15 cellular contexts compared by ENCODE assay signal in genomic region chr5:149177339-149177843, GRCh38. TPM values are rescaled to one million over a fixed set of nuclear protein-coding genes. Genes with fewer than 3 reads are reported as not detected.
A peak's percentile ranks its signal among the peaks of the same experiment; 100 is the strongest.
DNase-seq lines count a peak whose midpoint lies in the region; ATAC-seq and TF ChIP-seq lines count a peak whose summit lies in the region.
"Had no signal": no experiment of that assay in that cellular context is flagged by ENCODE, and none has a peak within 500 bp of the region (broad histone marks: within the 10 kb centered on the region; RNA-seq: fewer than 3 reads in every experiment).

No MANE protein-coding gene starts in this region.

- H3K36me3 ChIP-seq in heart left ventricle (no peaks in the 10 kb centered on the region), esophagus muscularis mucosa (no peaks in the 10 kb centered on the region)
- H3K36me3 ChIP-seq: BLaER1 had no signal

- H3K9me3 ChIP-seq in heart left ventricle: no peaks in the 10 kb centered on the region
- no peaks in the 10 kb centered on the region for H3K9me3 ChIP-seq in right cardiac atrium (ENCODE audit: control insufficient read depth, low read length)
- no peaks in the 10 kb centered on the region for H3K9me3 ChIP-seq in esophagus muscularis mucosa
- H3K9me3 ChIP-seq: BLaER1 had no signal

- H3K27ac ChIP-seq in heart left ventricle: peak overlapping the region in 10 of 12 donors; percentile 31 to 90 (median 84)
- peak overlapping the region; percentile 99 for H3K27ac ChIP-seq in right cardiac atrium (ENCODE audit: low read length)
- H3K27ac ChIP-seq in esophagus muscularis mucosa (replicated peaks in 1 of 4): peak overlapping the region in 3 of 4 donors; percentile 51 to 78 (median 76)
- H3K27ac ChIP-seq: BLaER1 had no signal

- H3K4me3 Mint-ChIP-seq in stimulated activated naive CD8-positive, alpha-beta T cell treated with anti-CD3 and anti-CD28 coated beads, Interleukin-15, amount 100 ng/mL, for 72 hours: no peak overlapping the region
- H3K4me3 Mint-ChIP-seq: CD14-positive monocyte; CD4-positive, alpha-beta memory T cell had no signal

- ATAC-seq in heart left ventricle (no peak), right cardiac atrium (no peak), Right ventricle myocardium inferior (no peak)
- ATAC-seq in stimulated activated naive CD8-positive, alpha-beta T cell treated with anti-CD3 and anti-CD28 coated beads, Interleukin-15, amount 100 ng/mL, for 72 hours: no peak
- ATAC-seq: GM12878, HCT116 had no signal

- DNase-seq in heart left ventricle (no peak), cardiac septum (ENCODE audit: low spot score) (no peak), right cardiac atrium (no peak), Right ventricle myocardium inferior (ENCODE audit: missing footprints) (no peak), esophagus muscularis mucosa (ENCODE audit: extremely low spot score) (no peak)
- DNase-seq in stimulated activated naive CD8-positive, alpha-beta T cell treated with anti-CD3 and anti-CD28 coated beads, Interleukin-15, amount 100 ng/mL, for 72 hours: no peak
- no peak for DNase-seq in activated CD4-positive, alpha-beta T cell treated with anti-CD3 and anti-CD28 coated beads, Interleukin-2, amount 50 U/mL, for 4 hours
- DNase-seq: CD4-positive, alpha-beta memory T cell; DMS79 treated with DMSO at 0.1 percent for 48 hours; GOT3 had no signal

- intact Hi-C loops in heart left ventricle (cut with DNase I) (loop anchor here in 3 of 10 donors (5.0 kb wide), 2 partner anchors 35 to 40 kb away; partner anchors contain the start of gene ABLIM3 (in 3 of the 3)), cardiac septum (cut with DNase I) (loop anchor here (5.0 kb wide), 2 partner anchors 35 kb away; partner anchors contain the start of gene ABLIM3), right cardiac atrium (cut with DNase I) (loop anchor here in 1 of 4 donors (5.0 kb wide), 1 partner anchor 35 kb away; the partner anchor contains the start of gene ABLIM3), Right ventricle myocardium inferior (cut with DNase I) (loop anchor here (5.0 kb wide), 2 partner anchors 35 to 40 kb away; partner anchors contain the start of gene ABLIM3), esophagus muscularis mucosa (cut with DNase I) (no loop called here)

- peaks cover 15 to 94% (median 65%) of the 10 kb centered on the region in 12 donors for H3K4me1 ChIP-seq in heart left ventricle
- peaks cover 36% of the 10 kb centered on the region for H3K4me1 ChIP-seq in right cardiac atrium (ENCODE audit: control insufficient read depth, insufficient read depth, low read length)
- peaks cover 62 to 86% (median 66%) of the 10 kb centered on the region in 4 donors for H3K4me1 ChIP-seq in esophagus muscularis mucosa
- H3K4me1 ChIP-seq: BLaER1 had no signal

- no peak for TF ChIP-seq POLR2A in heart left ventricle (IDR thresholded peaks at IDR 0.05)
- TF ChIP-seq POLR2A in esophagus muscularis mucosa (IDR thresholded peaks at IDR 0.05; ENCODE audit: low read depth): no peak

- H3K9me3 Mint-ChIP-seq in stimulated activated naive CD8-positive, alpha-beta T cell treated with anti-CD3 and anti-CD28 coated beads, Interleukin-15, amount 100 ng/mL, for 72 hours: no peaks in the 10 kb centered on the region
- H3K9me3 Mint-ChIP-seq: CD14-positive monocyte; CD4-positive, alpha-beta memory T cell had no signal

- peaks cover 15% of the 10 kb centered on the region for H3K27me3 Mint-ChIP-seq in stimulated activated naive CD8-positive, alpha-beta T cell treated with anti-CD3 and anti-CD28 coated beads, Interleukin-15, amount 100 ng/mL, for 72 hours

- no peak overlapping the region for H3K27ac Mint-ChIP-seq in stimulated activated naive CD8-positive, alpha-beta T cell treated with anti-CD3 and anti-CD28 coated beads, Interleukin-15, amount 100 ng/mL, for 72 hours
- H3K27ac Mint-ChIP-seq: CD14-positive monocyte; CD4-positive, alpha-beta memory T cell had no signal

- TF ChIP-seq CTCF in heart left ventricle (IDR thresholded peaks at IDR 0.05) (no peak), esophagus muscularis mucosa (IDR thresholded peaks at IDR 0.05) (no peak)

- TF ChIP-seq EP300 in esophagus muscularis mucosa (IDR thresholded peaks at IDR 0.05): no peak

- no peaks in the 10 kb centered on the region for H3K4me1 Mint-ChIP-seq in stimulated activated naive CD8-positive, alpha-beta T cell treated with anti-CD3 and anti-CD28 coated beads, Interleukin-15, amount 100 ng/mL, for 72 hours
- H3K4me1 Mint-ChIP-seq: CD14-positive monocyte; CD4-positive, alpha-beta memory T cell had no signal

- H3K27me3 ChIP-seq in heart left ventricle: no peaks in the 10 kb centered on the region
- H3K27me3 ChIP-seq in right cardiac atrium (ENCODE audit: control insufficient read depth, insufficient read depth): no peaks in the 10 kb centered on the region
- H3K27me3 ChIP-seq in esophagus muscularis mucosa: no peaks in the 10 kb centered on the region
- H3K27me3 ChIP-seq: BLaER1 had no signal

- no peak overlapping the region for H3K4me3 ChIP-seq in heart left ventricle
- H3K4me3 ChIP-seq in right cardiac atrium (ENCODE audit: low read length): no peak overlapping the region
- no peak overlapping the region for H3K4me3 ChIP-seq in esophagus muscularis mucosa
- H3K4me3 ChIP-seq: BLaER1, GM12878 had no signal

RNA-seq across cellular contexts. Expression of gene ABLIM3, which starts 36.1 kb away (rescaled TPM):
- total RNA-seq in heart left ventricle (100 to 1,000 TPM in 4 of 9 donors, 10 to 100 TPM in 5; 70.0 to 175 (median 97.8) TPM), cardiac septum (118 TPM), right cardiac atrium (100 to 1,000 TPM; 140 to 185 (median 161) TPM), Right ventricle myocardium inferior (134 TPM), esophagus muscularis mucosa (10 to 100 TPM; 40.9 to 64.5 (median 45.8) TPM)
- polyA plus RNA-seq in heart left ventricle (100 to 1,000 TPM in 1 of 2 donors, 10 to 100 TPM in 1; 43.2 to 103 TPM), right cardiac atrium (81.3 TPM)
- total RNA-seq: A673; CD4-positive, alpha-beta memory T cell; GM12878 had no signal
- polyA plus RNA-seq: CD4-positive, alpha-beta memory T cell had no signal
